ENCODE assay signal across 19 cellular contexts in the genomic region with DNA sequence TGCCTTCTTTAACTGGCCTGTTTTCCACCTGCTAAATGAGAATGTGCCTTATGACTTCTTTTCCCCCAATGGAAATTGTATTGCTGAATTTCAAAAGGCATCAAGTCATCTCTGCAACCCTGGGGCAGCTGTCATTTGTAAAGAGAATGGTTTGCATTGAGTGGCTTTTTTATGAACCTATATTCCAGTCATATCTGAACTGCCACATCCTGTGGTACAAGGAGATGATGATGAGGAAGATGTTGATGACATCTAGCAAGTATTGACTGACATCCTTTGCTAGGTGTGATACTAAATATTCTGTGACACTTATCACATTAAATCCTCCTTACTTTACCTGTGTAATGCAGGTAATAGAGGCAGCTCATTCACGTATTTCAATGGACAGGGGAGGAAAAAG.
DNase-seq lines count a peak whose midpoint lies in the region; ATAC-seq and TF ChIP-seq lines count a peak whose summit lies in the region.
"Had no signal": no experiment of that assay in that cellular context is flagged by ENCODE, and none has a peak within 500 bp of the region (broad histone marks: within the 10 kb centered on the region; RNA-seq: fewer than 3 reads in every experiment).

No MANE protein-coding gene starts in this region.

- H3K4me1 ChIP-seq in heart right ventricle, result peaks cover 0 to 28% (median 6%) of the 10 kb centered on the region in 9 donors
- peaks cover 40% of the 10 kb centered on the region for H3K4me1 ChIP-seq in SJCRH30
- H3K4me1 ChIP-seq in lower lobe of right lung, result no peaks in the 10 kb centered on the region
- H3K4me1 ChIP-seq in subcutaneous abdominal adipose tissue (ENCODE audit: control insufficient read depth in 5 of 5, insufficient read depth in 5 of 5, low read length in 5 of 5), result peaks cover 0 to 17% (median 9%) of the 10 kb centered on the region in 5 donors
- H3K4me1 ChIP-seq in tibial artery, result no peaks in the 10 kb centered on the region

- 71% methylated on average over 1 of the region's 1 CpG for WGBS in heart right ventricle, 2 donors

- H3K36me3 ChIP-seq in heart right ventricle (no peaks in the 10 kb centered on the region), SJCRH30 (no peaks in the 10 kb centered on the region), lower lobe of right lung (no peaks in the 10 kb centered on the region), subcutaneous abdominal adipose tissue (ENCODE audit: control insufficient read depth in 5 of 5, insufficient read depth in 5 of 5, low read length in 5 of 5) (no peaks in the 10 kb centered on the region), tibial artery (no peaks in the 10 kb centered on the region)

- no peak for TF ChIP-seq CTCF in heart right ventricle (IDR thresholded peaks at IDR 0.05)
- TF ChIP-seq CTCF in lower lobe of right lung (IDR thresholded peaks at IDR 0.05), result no peak
- no peak for TF ChIP-seq CTCF in tibial artery (IDR thresholded peaks at IDR 0.05)

- H3K27me3 ChIP-seq in heart right ventricle, result no peaks in the 10 kb centered on the region
- H3K27me3 ChIP-seq in SJCRH30, result no peaks in the 10 kb centered on the region
- H3K27me3 ChIP-seq in lower lobe of right lung (ENCODE audit: low read depth), result no peaks in the 10 kb centered on the region
- H3K27me3 ChIP-seq in subcutaneous abdominal adipose tissue (ENCODE audit: control insufficient read depth in 5 of 5, insufficient read depth in 4 of 5, low read length in 5 of 5), result no peaks in the 10 kb centered on the region
- H3K27me3 ChIP-seq in tibial artery, result no peaks in the 10 kb centered on the region

- no peak for ATAC-seq in heart right ventricle
- no peak for ATAC-seq in left cardiac atrium
- ATAC-seq in lower lobe of right lung, result no peak
- ATAC-seq: CD8-positive, alpha-beta T cell; PC-3 had no signal

- H3K9ac ChIP-seq in subcutaneous abdominal adipose tissue (ENCODE audit: low read length in 5 of 5), result peak overlapping the region in 1 of 5 donors; percentile 71

- intact Hi-C loops in heart right ventricle (cut with DNase I) (loop anchor here in 1 of 10 donors (5.0 kb wide), 1 partner anchor 37 kb away; no protein-coding TSS in a partner anchor), left cardiac atrium (cut with DNase I) (no loop called here), lower lobe of right lung (cut with DNase I) (no loop called here), tibial artery (cut with DNase I; ENCODE audit: low total_unique reads) (no loop called here)

- no peaks in the 10 kb centered on the region for H3K9me3 ChIP-seq in heart right ventricle
- no peaks in the 10 kb centered on the region; the same call in 1 of the 2 replicates for H3K9me3 ChIP-seq in SJCRH30 (replicated peaks)
- H3K9me3 ChIP-seq in lower lobe of right lung, result no peaks in the 10 kb centered on the region
- no peaks in the 10 kb centered on the region for H3K9me3 ChIP-seq in subcutaneous abdominal adipose tissue (ENCODE audit: control insufficient read depth in 5 of 5, low read length in 5 of 5)
- H3K9me3 ChIP-seq in tibial artery, result no peaks in the 10 kb centered on the region

- peak overlapping the region in 7 of 10 donors; percentile 21 to 49 (median 37) for H3K4me3 ChIP-seq in heart right ventricle
- peak overlapping the region; percentile 50 for H3K4me3 ChIP-seq in SJCRH30
- peak overlapping the region; percentile 39 for H3K4me3 ChIP-seq in lower lobe of right lung
- H3K4me3 ChIP-seq in subcutaneous abdominal adipose tissue (ENCODE audit: low read depth in 1 of 5, low read length in 5 of 5), result peak overlapping the region in 3 of 5 donors; percentile 41 to 72 (median 68)
- no peak overlapping the region for H3K4me3 ChIP-seq in tibial artery

- H3K27ac ChIP-seq in heart right ventricle (peak overlapping the region in 6 of 10 donors; percentile 10 to 84 (median 71)), SJCRH30 (peak overlapping the region; percentile 84), lower lobe of right lung (peak overlapping the region; percentile 24), subcutaneous abdominal adipose tissue (ENCODE audit: low read depth, low read length) (peak overlapping the region; percentile 69), tibial artery (no peak overlapping the region)
- H3K27ac ChIP-seq: HL-60 had no signal

- DNase-seq in heart right ventricle (no peak), left cardiac atrium (no peak), SJCRH30 (no peak), lower lobe of right lung (no peak), NCI-H226 (no peak), tibial artery (no peak)
- DNase-seq: C1 segment of cervical spinal cord; CD8-positive, alpha-beta T cell; DMS153; DND-41; NCI-H1092 treated with DMSO at 0.1 percent for 48 hours; NCI-H1436; NCI-H187; NCI-H2081 treated with DMSO at 0.1 percent for 48 hours; NCI-H446; NCI-H774; PC-3 had no signal

Comparison
In these comparisons a context has a peak if more than half of its experiments do, and no peak if none do; other contexts are left out.
1. H3K27ac ChIP-seq: peak in heart right ventricle (6 of 10), SJCRH30 (single experiment), lower lobe of right lung (single experiment) and subcutaneous abdominal adipose tissue (single experiment); none in tibial artery (0 of 2).
2. H3K4me3 ChIP-seq: peak in heart right ventricle (7 of 10), SJCRH30 (single experiment), lower lobe of right lung (single experiment) and subcutaneous abdominal adipose tissue (3 of 5); none in tibial artery (0 of 2).